In the genomic region with DNA sequence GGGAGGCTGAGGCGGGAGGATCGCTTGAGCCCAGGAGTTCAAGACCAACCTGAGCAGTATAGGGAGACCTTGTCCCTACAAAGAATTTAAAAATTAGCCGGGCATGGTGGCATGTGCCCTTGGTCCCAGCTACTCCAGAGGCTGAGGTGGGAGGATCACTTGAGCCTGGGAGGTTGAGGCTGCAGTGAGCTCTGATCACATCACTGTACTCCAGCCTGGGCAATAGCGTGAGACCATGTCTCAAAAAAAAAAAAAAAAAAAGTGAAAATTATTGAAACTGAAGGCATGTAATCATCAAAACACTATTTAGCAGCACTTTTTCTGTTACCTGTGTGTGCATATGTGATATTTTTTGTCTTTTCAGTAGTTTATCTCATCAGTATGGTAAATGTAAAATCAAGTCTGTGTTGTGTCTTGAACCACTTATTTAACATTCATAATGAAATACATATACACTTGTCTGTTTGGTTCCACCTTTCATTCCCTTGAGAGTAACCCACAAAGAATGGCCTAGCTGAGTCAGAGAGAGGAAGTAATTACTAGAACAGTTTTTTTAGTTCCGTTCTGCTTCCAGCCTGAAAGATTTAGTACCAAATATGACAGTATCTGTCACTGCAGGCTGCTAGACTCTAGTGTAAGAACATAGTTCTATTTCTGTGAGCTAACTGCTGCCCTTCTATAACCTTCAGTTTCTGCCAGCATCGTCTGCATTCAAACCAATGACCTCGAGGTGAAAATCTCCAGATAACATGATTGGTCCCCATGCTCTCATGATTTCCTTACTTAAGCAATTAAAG, we compare ENCODE assay signal across 8 cellular contexts.
A peak's percentile ranks its signal among the peaks of the same experiment; 100 is the strongest.
DNase-seq lines count a peak whose midpoint lies in the region; ATAC-seq, FAIRE-seq and TF ChIP-seq lines count a peak whose summit lies in the region.

No MANE protein-coding gene starts in this region.

- in situ Hi-C loops in IMR-90 (cut with MboI; ENCODE audit: low sequenced_read_pairs) (loop anchor here (25.0 kb wide), 1 partner anchor 376 kb away; the partner anchor contains the start of gene WAPL), transverse colon (cut with MboI; ENCODE audit: low pct_ligation_motif_present in 1 of 4, low pct_unique_long_range_greater_than_20kb in 1 of 4, low sequenced_read_pairs in 3 of 4) (no loop called here)

- WGBS in IMR-90 (ENCODE audit: extremely low coverage in 2 of 2, insufficient read length in 1 of 2), 2 experiments, result 40% methylated on average over 1 of the region's 7 CpGs; no CpG with 5 or more reads in 1 of the 2 experiments
- WGBS in transverse colon (ENCODE audit: low coverage in 1 of 2), 2 donors, result 42 to 73% methylated on average over 5 to 7 of the region's 7 CpGs

- dilution Hi-C loops in IMR-90 (cut with HindIII; ENCODE audit: low sequenced_read_pairs, unreplicated experiment), result no loop called here

- peak overlapping the region; percentile 63; the same call in 1 of the 2 replicates for H3K4me2 ChIP-seq in IMR-90 (ENCODE audit: low read depth, low read length)
- H3K4me2 ChIP-seq in neural progenitor cell, result no peak overlapping the region

- H3F3A ChIP-seq in neural progenitor cell (ENCODE audit: low read depth), result peaks cover 3% of the 10 kb centered on the region

- H3K56ac ChIP-seq in IMR-90 (ENCODE audit: extremely low read depth, insufficient read depth, low read length), result no peak overlapping the region

- H3K9ac ChIP-seq in IMR-90 (ENCODE audit: low read depth, low read length) (no peak overlapping the region), neural progenitor cell (no peak overlapping the region)

- no peak overlapping the region for H2AK9ac ChIP-seq in IMR-90 (replicated peaks; ENCODE audit: low read depth, low read length, poor library complexity)

- no peak overlapping the region for H2AK5ac ChIP-seq in IMR-90 (ENCODE audit: low read depth, low read length)

- no peak for TF ChIP-seq EP300 in transverse colon (IDR thresholded peaks at IDR 0.05; ENCODE audit: low read depth)

- CTCF ChIA-PET in IMR-90 (lab: Yijun Ruan, JAX), result interaction anchor here (0.5 kb wide), 1 partner anchor 174 kb away, joined by 3 read pairs; no protein-coding TSS in a partner anchor

- peaks cover 2% of the 10 kb centered on the region; the same call in 1 of the 2 replicates for H3K9me1 ChIP-seq in IMR-90 (ENCODE audit: insufficient read depth, low read length)

- peak; percentile 38 for DNase-seq in GM12892 (ENCODE audit: insufficient read length)
- peak; percentile 71 for DNase-seq in IMR-90
- peak; percentile 27 for DNase-seq in astrocyte of the hippocampus (ENCODE audit: low read depth, low spot score)
- DNase-seq in neural progenitor cell (ENCODE audit: low spot score), result no peak
- no peak for DNase-seq in stimulated activated CD4-positive, alpha-beta T cell treated with anti-CD3 and anti-CD28 coated beads, Interleukin-2, amount 100 ng/mL, for 48 hours
- DNase-seq in transverse colon, result no peak
- no peak for DNase-seq in NCI-H1436 treated with DMSO at 0.1 percent for 48 hours (lab: John Stamatoyannopoulos, UW)

- BruUV-seq in IMR-90 (replicated peaks; lab: Mats Ljungman, UMichigan), result no TSS peak

- H3K79me1 ChIP-seq in IMR-90 (ENCODE audit: low read depth in 1 of 2, low read length in 2 of 2), result peaks cover 32 to 57% of the 10 kb centered on the region in 2 experiments

- H2BK120ac ChIP-seq in IMR-90 (ENCODE audit: low read depth, low read length), result no peak overlapping the region; the same call in 1 of the 2 replicates

- H3K18ac ChIP-seq in IMR-90 (ENCODE audit: low read depth, low read length), result peak overlapping the region; percentile 20; the same call in 1 of the 2 replicates

- peak; percentile 95 for FAIRE-seq in GM12892 (lab: Jason Lieb, UNC)

- H3K27me3 Mint-ChIP-seq in neural progenitor cell (ENCODE audit: insufficient read depth, low read depth), result peaks cover 2% of the 10 kb centered on the region

- no peak overlapping the region for H4K91ac ChIP-seq in IMR-90 (ENCODE audit: insufficient read depth, low read depth, low read length)

- no peaks in the 10 kb centered on the region for H3K27me3 ChIP-seq in IMR-90 (ENCODE audit: control insufficient read depth, insufficient read depth, low read length)
- H3K27me3 ChIP-seq in neural progenitor cell, result no peaks in the 10 kb centered on the region
- H3K27me3 ChIP-seq in transverse colon, result no peaks in the 10 kb centered on the region

- peaks cover 3% of the 10 kb centered on the region; the same call in 1 of the 2 replicates for H3K36me3 ChIP-seq in IMR-90 (ENCODE audit: control insufficient read depth, insufficient read depth, low read length)
- peaks cover 12% of the 10 kb centered on the region for H3K36me3 ChIP-seq in neural progenitor cell
- H3K36me3 ChIP-seq in transverse colon, result peaks cover 0 to 11% (median 0%) of the 10 kb centered on the region in 4 donors

- H2BK5ac ChIP-seq in IMR-90 (ENCODE audit: low read depth, low read length, poor library complexity, severe bottlenecking), result peak overlapping the region; percentile 42

- H3K36me3 Mint-ChIP-seq in neural progenitor cell, result peaks cover 20% of the 10 kb centered on the region

- no peak overlapping the region for H2BK20ac ChIP-seq in IMR-90 (ENCODE audit: low read depth, low read length)

- TF ChIP-seq POLR2A in GM12892 (IDR thresholded peaks at IDR 0.05; ENCODE audit: low read depth, low read length) (no peak), IMR-90 (IDR thresholded peaks at IDR 0.05; ENCODE audit: low read depth, low read length) (no peak), transverse colon (IDR thresholded peaks at IDR 0.05) (no peak)

- H3K23ac ChIP-seq in IMR-90 (ENCODE audit: low read depth, low read length), result peak overlapping the region; percentile 6; the same call in 1 of the 2 replicates

- no peak for TF ChIP-seq CTCF in IMR-90 (conservative IDR thresholded peaks at IDR 0.05; ENCODE audit: low read depth, low read length)
- TF ChIP-seq CTCF in neural progenitor cell (IDR thresholded peaks at IDR 0.05), result no peak
- TF ChIP-seq CTCF in transverse colon (IDR thresholded peaks at IDR 0.05), result no peak

- peaks cover 25% of the 10 kb centered on the region for H3K79me2 ChIP-seq in neural progenitor cell (ENCODE audit: low read depth)

- POLR2A ChIA-PET in IMR-90 (lab: Charles Lee; ENCODE audit: unreplicated experiment), result no interaction called here

- H3K27ac ChIP-seq in IMR-90 (ENCODE audit: insufficient read depth, low read length), result no peak overlapping the region
- H3K27ac ChIP-seq in neural progenitor cell, result no peak overlapping the region
- peak overlapping the region in 1 of 4 donors; percentile 24 for H3K27ac ChIP-seq in transverse colon

- H3K9me3 Mint-ChIP-seq in neural progenitor cell, result no peaks in the 10 kb centered on the region

- H3K4ac ChIP-seq in IMR-90 (ENCODE audit: low read depth, low read length), result no peak overlapping the region

- H3K4me1 Mint-ChIP-seq in neural progenitor cell, result peaks cover 5% of the 10 kb centered on the region

- H3K9me3 ChIP-seq in IMR-90 (ENCODE audit: control insufficient read depth, insufficient read depth, low read length), result no peaks in the 10 kb centered on the region
- no peaks in the 10 kb centered on the region for H3K9me3 ChIP-seq in neural progenitor cell (ENCODE audit: low read depth)
- H3K9me3 ChIP-seq in transverse colon, result no peaks in the 10 kb centered on the region

- H4K5ac ChIP-seq in IMR-90 (ENCODE audit: low read depth, low read length), result no peak overlapping the region; the same call in 1 of the 2 replicates

- intact Hi-C loops in IMR-90 (cut with micrococcal nuclease), result no loop called here
- intact Hi-C loops in transverse colon (cut with DNase I; ENCODE audit: low total_unique reads), result no loop called here

- H4K8ac ChIP-seq in IMR-90 (ENCODE audit: low read depth in 2 of 2, low read length in 2 of 2), result peak overlapping the region in 1 of 2 experiments; percentile 23; a peak in 1 of 4 replicates

- no peak for TF ChIP-seq RAD21 in IMR-90 (IDR thresholded peaks at IDR 0.05; ENCODE audit: low read length)

- no peak overlapping the region for H2AFZ ChIP-seq in IMR-90 (replicated peaks; ENCODE audit: low read length, poor library complexity)
- no peak overlapping the region for H2AFZ ChIP-seq in neural progenitor cell (replicated peaks)

- H2BK15ac ChIP-seq in IMR-90 (ENCODE audit: low read depth, low read length), result no peak overlapping the region

- H3K27ac Mint-ChIP-seq in neural progenitor cell, result peak overlapping the region; percentile 19

- H4K20me1 ChIP-seq in IMR-90 (ENCODE audit: insufficient read depth, low read length) (no peaks in the 10 kb centered on the region; the same call in 1 of the 2 replicates), neural progenitor cell (ENCODE audit: low read depth) (peaks cover 31% of the 10 kb centered on the region)

- H3K4me3 ChIP-seq in IMR-90 (ENCODE audit: insufficient read depth, low read depth, low read length), result no peak overlapping the region
- no peak overlapping the region for H3K4me3 ChIP-seq in neural progenitor cell
- H3K4me3 ChIP-seq in transverse colon, result no peak overlapping the region

- ATAC-seq in GM21717 (IDR thresholded peaks at IDR 0.05; ENCODE audit: unreplicated experiment) (peak; percentile 92), IMR-90 (ENCODE audit: low read depth) (peak; percentile 86)

- H3K4me1 ChIP-seq in IMR-90 (ENCODE audit: control insufficient read depth, insufficient read depth, low read length) (no peaks in the 10 kb centered on the region; the same call in none of the 2 replicates), neural progenitor cell (no peaks in the 10 kb centered on the region), transverse colon (peaks cover 0 to 5% (median 0%) of the 10 kb centered on the region in 4 donors)

- no peak overlapping the region for H3K4me3 Mint-ChIP-seq in neural progenitor cell

- no peak overlapping the region for H3K14ac ChIP-seq in IMR-90 (replicated peaks; ENCODE audit: low read depth, low read length)

TF ChIP-seq in IMR-90, 13 proteins besides CTCF, POLR2A, EP300 and RAD21 (continues in another document):
- TF ChIP-seq RCOR1 (IDR thresholded peaks at IDR 0.05; ENCODE audit: insufficient replicate concordance, low read length), result no peak
- TF ChIP-seq BHLHE40 (IDR thresholded peaks at IDR 0.05; ENCODE audit: low read depth, low read length), result no peak
- TF ChIP-seq MXI1 (IDR thresholded peaks at IDR 0.05; ENCODE audit: borderline replicate concordance, low read depth, low read length), result no peak
- no peak for TF ChIP-seq MAFK (IDR thresholded peaks at IDR 0.05; ENCODE audit: low read depth, low read length)
- TF ChIP-seq, protein P1, sequence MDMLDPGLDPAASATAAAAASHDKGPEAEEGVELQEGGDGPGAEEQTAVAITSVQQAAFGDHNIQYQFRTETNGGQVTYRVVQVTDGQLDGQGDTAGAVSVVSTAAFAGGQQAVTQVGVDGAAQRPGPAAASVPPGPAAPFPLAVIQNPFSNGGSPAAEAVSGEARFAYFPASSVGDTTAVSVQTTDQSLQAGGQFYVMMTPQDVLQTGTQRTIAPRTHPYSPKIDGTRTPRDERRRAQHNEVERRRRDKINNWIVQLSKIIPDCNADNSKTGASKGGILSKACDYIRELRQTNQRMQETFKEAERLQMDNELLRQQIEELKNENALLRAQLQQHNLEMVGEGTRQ (IDR thresholded peaks at IDR 0.05; ENCODE audit: low read depth, low read length), result no peak
- no peak for TF ChIP-seq CHD1 (IDR thresholded peaks at IDR 0.05; ENCODE audit: low read depth, low read length)
- TF ChIP-seq CEBPB (IDR thresholded peaks at IDR 0.05; ENCODE audit: low read depth, low read length), result no peak
- TF ChIP-seq SMC3 (IDR thresholded peaks at IDR 0.05; ENCODE audit: low read depth, low read length), result no peak

Comparison
In these comparisons a context has a peak if more than half of its experiments do, and no peak if none do; other contexts are left out.
1. DNase-seq: peak in GM12892 (single experiment), IMR-90 (single experiment) and astrocyte of the hippocampus (single experiment); none in neural progenitor cell (single experiment), stimulated activated CD4-positive, alpha-beta T cell treated with anti-CD3 and anti-CD28 coated beads, Interleukin-2, amount 100 ng/mL, for 48 hours (0 of 2), transverse colon (single experiment) and NCI-H1436 treated with DMSO at 0.1 percent for 48 hours (single experiment).